Comparison of ENCODE assay signal across 2 cellular contexts in the genomic region with DNA sequence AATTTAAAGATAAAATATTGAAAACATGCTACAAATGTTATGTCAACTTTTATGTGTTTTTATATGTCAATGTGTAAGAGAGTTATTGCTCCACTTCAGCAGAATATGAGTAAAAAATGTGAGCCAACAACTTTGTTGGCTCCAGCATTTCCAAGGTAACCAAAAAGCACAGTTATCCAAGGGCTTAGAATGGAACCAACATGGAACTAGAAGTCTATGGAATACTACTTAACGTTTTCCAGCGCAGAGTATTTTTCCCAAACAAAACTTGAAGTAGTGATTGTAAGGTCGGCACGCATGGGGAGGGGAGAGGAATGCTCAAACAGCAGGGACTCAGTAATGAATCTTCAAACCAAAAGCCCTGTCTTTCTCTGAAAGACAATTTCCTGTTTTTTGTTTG.
TF ChIP-seq lines count a peak whose summit lies in the region.

No MANE protein-coding gene starts in this region.

TF ChIP-seq in IMR-90, 13 proteins besides CTCF, POLR2A, EP300 and RAD21:
- no peak for TF ChIP-seq MXI1 (IDR thresholded peaks at IDR 0.05; ENCODE audit: borderline replicate concordance, low read depth, low read length)
- TF ChIP-seq, protein P1, sequence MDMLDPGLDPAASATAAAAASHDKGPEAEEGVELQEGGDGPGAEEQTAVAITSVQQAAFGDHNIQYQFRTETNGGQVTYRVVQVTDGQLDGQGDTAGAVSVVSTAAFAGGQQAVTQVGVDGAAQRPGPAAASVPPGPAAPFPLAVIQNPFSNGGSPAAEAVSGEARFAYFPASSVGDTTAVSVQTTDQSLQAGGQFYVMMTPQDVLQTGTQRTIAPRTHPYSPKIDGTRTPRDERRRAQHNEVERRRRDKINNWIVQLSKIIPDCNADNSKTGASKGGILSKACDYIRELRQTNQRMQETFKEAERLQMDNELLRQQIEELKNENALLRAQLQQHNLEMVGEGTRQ (IDR thresholded peaks at IDR 0.05; ENCODE audit: low read depth, low read length): no peak
- no peak for TF ChIP-seq RCOR1 (IDR thresholded peaks at IDR 0.05; ENCODE audit: insufficient replicate concordance, low read length)
- no peak for TF ChIP-seq NFE2L2 (IDR thresholded peaks at IDR 0.05; ENCODE audit: low read depth, low read length)
- TF ChIP-seq, protein P2, sequence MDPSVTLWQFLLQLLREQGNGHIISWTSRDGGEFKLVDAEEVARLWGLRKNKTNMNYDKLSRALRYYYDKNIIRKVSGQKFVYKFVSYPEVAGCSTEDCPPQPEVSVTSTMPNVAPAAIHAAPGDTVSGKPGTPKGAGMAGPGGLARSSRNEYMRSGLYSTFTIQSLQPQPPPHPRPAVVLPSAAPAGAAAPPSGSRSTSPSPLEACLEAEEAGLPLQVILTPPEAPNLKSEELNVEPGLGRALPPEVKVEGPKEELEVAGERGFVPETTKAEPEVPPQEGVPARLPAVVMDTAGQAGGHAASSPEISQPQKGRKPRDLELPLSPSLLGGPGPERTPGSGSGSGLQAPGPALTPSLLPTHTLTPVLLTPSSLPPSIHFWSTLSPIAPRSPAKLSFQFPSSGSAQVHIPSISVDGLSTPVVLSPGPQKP (IDR thresholded peaks at IDR 0.05; ENCODE audit: borderline replicate concordance, low read depth, low read length): no peak
- no peak for TF ChIP-seq RFX5 (IDR thresholded peaks at IDR 0.05; ENCODE audit: low read depth, low read length)
- TF ChIP-seq BHLHE40 (IDR thresholded peaks at IDR 0.05; ENCODE audit: low read depth, low read length): no peak
- TF ChIP-seq CHD1 (IDR thresholded peaks at IDR 0.05; ENCODE audit: low read depth, low read length): no peak
- no peak for TF ChIP-seq SMC3 (IDR thresholded peaks at IDR 0.05; ENCODE audit: low read depth, low read length)
- TF ChIP-seq MAFK (IDR thresholded peaks at IDR 0.05; ENCODE audit: low read depth, low read length): no peak
- TF ChIP-seq CEBPB (IDR thresholded peaks at IDR 0.05; ENCODE audit: low read depth, low read length): no peak

TF ChIP-seq in K562, 482 proteins besides CTCF, POLR2A, EP300 and RAD21:
- TF ChIP-seq GABPB1 (CRISPR knock-in tag; IDR thresholded peaks at IDR 0.05) (no peak), HMG20A (CRISPR knock-in tag; conservative IDR thresholded peaks at IDR 0.05) (no peak)
